ENCODE assay signal across 18 cellular contexts in the genomic region with DNA sequence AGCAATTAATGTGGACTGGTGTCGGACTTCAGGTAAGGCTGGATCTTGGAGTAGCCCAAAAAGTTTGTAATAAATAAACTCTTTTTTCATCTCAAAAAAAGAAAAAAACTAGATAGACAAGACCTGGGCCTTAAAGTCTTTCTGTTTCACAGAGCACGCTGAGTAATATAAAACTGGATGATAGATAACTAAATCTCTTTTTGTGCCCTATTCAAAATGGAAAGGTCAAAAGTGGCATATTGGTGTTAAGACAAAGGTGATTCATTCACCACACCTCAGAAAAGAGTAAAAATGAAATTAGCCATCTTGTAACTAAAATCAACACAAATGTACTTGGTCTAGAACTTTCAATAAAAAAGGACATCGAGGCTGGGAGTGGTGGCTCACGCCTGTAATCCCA. TPM values are rescaled to one million over a fixed set of nuclear protein-coding genes. Genes with fewer than 3 reads are reported as not detected.
A peak's percentile ranks its signal among the peaks of the same experiment; 100 is the strongest.
DNase-seq lines count a peak whose midpoint lies in the region; ATAC-seq lines count a peak whose summit lies in the region.
"Had no signal": no experiment of that assay in that cellular context is flagged by ENCODE, and none has a peak within 500 bp of the region (broad histone marks: within the 10 kb centered on the region; RNA-seq: fewer than 3 reads in every experiment).

No MANE protein-coding gene starts in this region.

- H3K9me3 Mint-ChIP-seq in activated naive CD4-positive, alpha-beta T cell treated with anti-CD3 and anti-CD28 coated beads, Interleukin-2, amount 50 U/mL, for 72 hours = peaks cover 0 to 5% of the 10 kb centered on the region in 2 donors
- no peaks in the 10 kb centered on the region for H3K9me3 Mint-ChIP-seq in activated T-helper 1 cell treated with anti-CD3 and anti-CD28 coated beads, Interleukin-12 subunit alpha, Interleukin-12 subunit beta, Interleukin-2, Interleukin-4 antibody, amounts not matched to agents 30 ng/mL and 10 ng/mL and 1 ng/mL, durations not matched to agents 14 hours and 24 hours and 36 hours
- no peaks in the 10 kb centered on the region for H3K9me3 Mint-ChIP-seq in stimulated activated naive B cell treated with anti-CD40 and anti-IgM and Interleukin-4, amounts not matched to agents 10 μg/mL and 1 μg/mL and 100 μg/mL, for 72 hours
- H3K9me3 Mint-ChIP-seq: H9 had no signal

- peaks cover 0 to 11% of the 10 kb centered on the region in 2 donors for H3K36me3 Mint-ChIP-seq in activated naive CD4-positive, alpha-beta T cell treated with anti-CD3 and anti-CD28 coated beads, Interleukin-2, amount 50 U/mL, for 72 hours
- no peaks in the 10 kb centered on the region for H3K36me3 Mint-ChIP-seq in activated T-helper 1 cell treated with anti-CD3 and anti-CD28 coated beads, Interleukin-12 subunit alpha, Interleukin-12 subunit beta, Interleukin-2, Interleukin-4 antibody, amounts not matched to agents 30 ng/mL and 10 ng/mL and 1 ng/mL, durations not matched to agents 14 hours and 24 hours and 36 hours (ENCODE audit: low read depth)
- H3K36me3 Mint-ChIP-seq in stimulated activated naive B cell treated with anti-CD40 and anti-IgM and Interleukin-4, amounts not matched to agents 10 μg/mL and 1 μg/mL and 100 μg/mL, for 72 hours = no peaks in the 10 kb centered on the region

- DNase-seq in activated CD4-positive, CD25-positive, alpha-beta regulatory T cell (lab: John Stamatoyannopoulos, UW) = no peak
- no peak for DNase-seq in activated naive CD4-positive, alpha-beta T cell treated with anti-CD3 and anti-CD28 coated beads, Interleukin-2, amount 50 U/mL, for 72 hours (ENCODE audit: low spot score in 2 of 2)
- no peak for DNase-seq in activated naive CD4-positive, alpha-beta T cell treated with Interleukin-2 at 50 U/mL for 16 hours
- DNase-seq in activated T-helper 1 cell treated with anti-CD3 and anti-CD28 coated beads, Interleukin-12 subunit alpha, Interleukin-12 subunit beta, Interleukin-2, Interleukin-4 antibody, amounts not matched to agents 30 ng/mL and 10 ng/mL and 1 ng/mL, durations not matched to agents 14 hours and 24 hours and 36 hours (ENCODE audit: low spot score) = no peak
- no peak for DNase-seq in stimulated activated naive B cell treated with anti-CD40 and anti-IgM and Interleukin-4, amounts not matched to agents 10 μg/mL and 1 μg/mL and 100 μg/mL, for 72 hours
- DNase-seq: AML-193, DMS79 treated with DMSO at 0.1 percent for 48 hours, H9, Kasumi-1, MG63, NCI-H1048, NCI-H1436, NCI-H1930, NCI-H345, NCI-H526 had no signal

- intact Hi-C loops in activated T-helper 1 cell treated with anti-CD3 and anti-CD28 coated beads, Interleukin-12 subunit alpha, Interleukin-12 subunit beta, Interleukin-2, Interleukin-4 antibody, amounts not matched to agents 30 ng/mL and 10 ng/mL and 1 ng/mL, durations not matched to agents 14 hours and 24 hours and 36 hours (cut with micrococcal nuclease) = loop anchor here (1.0 to 2.0 kb wide), 3 partner anchors 17 to 30 kb away; a partner anchor contains a TSS

- peak overlapping the region; percentile 65 to 92 for H3K27ac Mint-ChIP-seq in activated naive CD4-positive, alpha-beta T cell treated with anti-CD3 and anti-CD28 coated beads, Interleukin-2, amount 50 U/mL, for 72 hours
- H3K27ac Mint-ChIP-seq in activated T-helper 1 cell treated with anti-CD3 and anti-CD28 coated beads, Interleukin-12 subunit alpha, Interleukin-12 subunit beta, Interleukin-2, Interleukin-4 antibody, amounts not matched to agents 30 ng/mL and 10 ng/mL and 1 ng/mL, durations not matched to agents 14 hours and 24 hours and 36 hours = peak overlapping the region; percentile 77
- H3K27ac Mint-ChIP-seq in stimulated activated naive B cell treated with anti-CD40 and anti-IgM and Interleukin-4, amounts not matched to agents 10 μg/mL and 1 μg/mL and 100 μg/mL, for 72 hours = no peak overlapping the region
- H3K27ac Mint-ChIP-seq: H9 had no signal

- H3K27me3 Mint-ChIP-seq in activated T-helper 1 cell treated with anti-CD3 and anti-CD28 coated beads, Interleukin-12 subunit alpha, Interleukin-12 subunit beta, Interleukin-2, Interleukin-4 antibody, amounts not matched to agents 30 ng/mL and 10 ng/mL and 1 ng/mL, durations not matched to agents 14 hours and 24 hours and 36 hours (ENCODE audit: insufficient read depth) = no peaks in the 10 kb centered on the region
- H3K27me3 Mint-ChIP-seq in stimulated activated naive B cell treated with anti-CD40 and anti-IgM and Interleukin-4, amounts not matched to agents 10 μg/mL and 1 μg/mL and 100 μg/mL, for 72 hours = no peaks in the 10 kb centered on the region

- H3K4me3 Mint-ChIP-seq in activated T-helper 1 cell treated with anti-CD3 and anti-CD28 coated beads, Interleukin-12 subunit alpha, Interleukin-12 subunit beta, Interleukin-2, Interleukin-4 antibody, amounts not matched to agents 30 ng/mL and 10 ng/mL and 1 ng/mL, durations not matched to agents 14 hours and 24 hours and 36 hours = no peak overlapping the region
- no peak overlapping the region for H3K4me3 Mint-ChIP-seq in stimulated activated naive B cell treated with anti-CD40 and anti-IgM and Interleukin-4, amounts not matched to agents 10 μg/mL and 1 μg/mL and 100 μg/mL, for 72 hours
- H3K4me3 Mint-ChIP-seq: H9 had no signal

- H3K4me1 Mint-ChIP-seq in activated T-helper 1 cell treated with anti-CD3 and anti-CD28 coated beads, Interleukin-12 subunit alpha, Interleukin-12 subunit beta, Interleukin-2, Interleukin-4 antibody, amounts not matched to agents 30 ng/mL and 10 ng/mL and 1 ng/mL, durations not matched to agents 14 hours and 24 hours and 36 hours (ENCODE audit: low read depth) = peaks cover 17% of the 10 kb centered on the region
- H3K4me1 Mint-ChIP-seq in stimulated activated naive B cell treated with anti-CD40 and anti-IgM and Interleukin-4, amounts not matched to agents 10 μg/mL and 1 μg/mL and 100 μg/mL, for 72 hours = no peaks in the 10 kb centered on the region

- ATAC-seq in activated CD4-positive, CD25-positive, alpha-beta regulatory T cell treated with anti-CD3 and anti-CD28 coated beads, Interleukin-2, amount 50 U/mL, for 24 hours = peak; percentile 89 to 94
- ATAC-seq in activated naive CD4-positive, alpha-beta T cell treated with anti-CD3 and anti-CD28 coated beads, Interleukin-2, amount 50 U/mL, for 72 hours = peak; percentile 93 to 94
- ATAC-seq in stimulated activated naive B cell treated with anti-CD40 and anti-IgM and Interleukin-4, amounts not matched to agents 10 μg/mL and 1 μg/mL and 100 μg/mL, for 72 hours (replicated peaks) = peak; percentile 21 to 39
- ATAC-seq in GM19328 (IDR thresholded peaks at IDR 0.05; ENCODE audit: unreplicated experiment) (no peak), HG02938 (IDR thresholded peaks at IDR 0.05; ENCODE audit: unreplicated experiment) (no peak)

RNA-seq across cellular contexts. Expression of a gene that starts 30.3 kb away (rescaled TPM):
- total RNA-seq in activated naive CD4-positive, alpha-beta T cell treated with anti-CD3 and anti-CD28 coated beads, Interleukin-2, amount 50 U/mL, for 72 hours = 10 to 100 TPM in 1 of 2 donors, 1 to 10 TPM in 1; 5.8 to 12.2 TPM
- 20.3 and 20.8 TPM in 2 replicates for total RNA-seq in activated T-helper 1 cell treated with anti-CD3 and anti-CD28 coated beads, Interleukin-12 subunit alpha, Interleukin-12 subunit beta, Interleukin-2, Interleukin-4 antibody, amounts not matched to agents 30 ng/mL and 10 ng/mL and 1 ng/mL, durations not matched to agents 14 hours and 24 hours and 36 hours

RNA-seq across cellular contexts. Expression of a gene that starts 34.5 kb away (rescaled TPM):
- total RNA-seq in activated naive CD4-positive, alpha-beta T cell treated with anti-CD3 and anti-CD28 coated beads, Interleukin-2, amount 50 U/mL, for 72 hours = 1 to 10 TPM; 3.8 to 4.8 TPM
- total RNA-seq in activated T-helper 1 cell treated with anti-CD3 and anti-CD28 coated beads, Interleukin-12 subunit alpha, Interleukin-12 subunit beta, Interleukin-2, Interleukin-4 antibody, amounts not matched to agents 30 ng/mL and 10 ng/mL and 1 ng/mL, durations not matched to agents 14 hours and 24 hours and 36 hours = 11.6 and 13.1 TPM in 2 replicates

Comparison
In these comparisons a context has a peak if more than half of its experiments do, and no peak if none do; other contexts are left out.
1. ATAC-seq: peak in activated CD4-positive, CD25-positive, alpha-beta regulatory T cell treated with anti-CD3 and anti-CD28 coated beads, Interleukin-2, amount 50 U/mL, for 24 hours (2 of 2), activated naive CD4-positive, alpha-beta T cell treated with anti-CD3 and anti-CD28 coated beads, Interleukin-2, amount 50 U/mL, for 72 hours (2 of 2) and stimulated activated naive B cell treated with anti-CD40 and anti-IgM and Interleukin-4, amounts not matched to agents 10 μg/mL and 1 μg/mL and 100 μg/mL, for 72 hours (2 of 2); none in GM19328 (single experiment) and HG02938 (single experiment).